8 cellular contexts compared by ENCODE assay signal in genomic region chr3:134249442-134249841, GRCh38. TPM values are rescaled to one million over a fixed set of nuclear protein-coding genes. Genes with fewer than 3 reads are reported as not detected.
A peak's percentile ranks its signal among the peaks of the same experiment; 100 is the strongest.
DNase-seq lines count a peak whose midpoint lies in the region; ATAC-seq and TF ChIP-seq lines count a peak whose summit lies in the region.

No MANE protein-coding gene starts in this region.

- DNase-seq in GM12864 (ENCODE audit: low read depth), result no peak
- no peak for DNase-seq in RWPE1 (ENCODE audit: low spot score)
- DNase-seq in esophagus squamous epithelium (lab: John Stamatoyannopoulos, UW), result no peak
- DNase-seq in psoas muscle, result no peak
- DNase-seq in UCSD-AML1 (lab: John Stamatoyannopoulos, UW; ENCODE audit: unreplicated experiment), result no peak
- DNase-seq in KBM-7, result no peak
- no peak for DNase-seq in amygdala (lab: John Stamatoyannopoulos, UW)

- no peak overlapping the region for H3K27ac ChIP-seq in RWPE1
- peak overlapping the region in 3 of 4 donors; percentile 90 to 95 (median 92) for H3K27ac ChIP-seq in esophagus squamous epithelium
- peak overlapping the region; percentile 40 for H3K27ac ChIP-seq in psoas muscle

- intact Hi-C loops in esophagus squamous epithelium (cut with DNase I) (no loop called here), psoas muscle (cut with DNase I) (no loop called here)

- H3K4me1 ChIP-seq in esophagus squamous epithelium (peaks cover 8 to 59% (median 30%) of the 10 kb centered on the region in 3 donors), psoas muscle (peaks cover 28% of the 10 kb centered on the region)

- POLR2A ChIA-PET in RWPE1 (lab: Yijun Ruan, JAX; ENCODE audit: low non-redundant PET), result interaction anchor here (0.7 kb wide), 1 partner anchor 116 kb away, joined by 15 read pairs; no protein-coding TSS in a partner anchor

- WGBS in esophagus squamous epithelium, 2 donors, result 1 to 3% methylated on average over 4 of the region's 4 CpGs
- 7 to 18% (median 14%) methylated on average over 4 of the region's 4 CpGs for WGBS in psoas muscle, 3 donors

- no peaks in the 10 kb centered on the region for H3K36me3 ChIP-seq in esophagus squamous epithelium
- no peaks in the 10 kb centered on the region for H3K36me3 ChIP-seq in psoas muscle (ENCODE audit: insufficient read depth in 1 of 2, low read depth in 1 of 2)

- peak overlapping the region; percentile 82 for H3K4me3 ChIP-seq in GM12864 (ENCODE audit: low read depth, low read length)
- peak overlapping the region; percentile 61 to 95 (median 82) for H3K4me3 ChIP-seq in esophagus squamous epithelium
- H3K4me3 ChIP-seq in psoas muscle, result peak overlapping the region; percentile 87

- TF ChIP-seq CTCF in GM12864 (IDR thresholded peaks at IDR 0.05; ENCODE audit: low read depth, low read length, missing control alignments) (no peak), RWPE1 (conservative IDR thresholded peaks at IDR 0.05; ENCODE audit: low read depth) (peak; percentile 34), esophagus squamous epithelium (IDR thresholded peaks at IDR 0.05) (no peak), psoas muscle (IDR thresholded peaks at IDR 0.05) (no peak)

- in situ Hi-C loops in KBM-7 (cut with MboI; ENCODE audit: low pct_unique_long_range_greater_than_20kb, low sequenced_read_pairs), result no loop called here

- H3K27me3 ChIP-seq in esophagus squamous epithelium (no peaks in the 10 kb centered on the region), psoas muscle (ENCODE audit: insufficient read depth in 3 of 3, low read length in 2 of 3) (no peaks in the 10 kb centered on the region)

- CTCF ChIA-PET in RWPE1 (lab: Yijun Ruan, JAX), result interaction anchor here (1.2 kb wide), 1 partner anchor 36 kb away, joined by 4 read pairs; no protein-coding TSS in a partner anchor

- ATAC-seq in psoas muscle (no peak), HG03565 (IDR thresholded peaks at IDR 0.05; ENCODE audit: unreplicated experiment) (no peak)

- no peak for TF ChIP-seq POLR2A in esophagus squamous epithelium (IDR thresholded peaks at IDR 0.05)

- no peaks in the 10 kb centered on the region for H3K9me3 ChIP-seq in esophagus squamous epithelium
- no peaks in the 10 kb centered on the region for H3K9me3 ChIP-seq in psoas muscle

RNA-seq across cellular contexts. Expression of gene RYK, which starts 1.2 kb away (rescaled TPM):
- 10 to 100 TPM; 29.3 to 75.5 (median 39.1) TPM for total RNA-seq in esophagus squamous epithelium
- 10 to 100 TPM; 25.0 to 35.4 (median 28.3) TPM for total RNA-seq in psoas muscle
- polyA plus RNA-seq in psoas muscle, result 10 to 100 TPM; 19.7 to 32.8 (median 24.4) TPM
